24 cellular contexts compared by ENCODE assay signal in the genomic region with DNA sequence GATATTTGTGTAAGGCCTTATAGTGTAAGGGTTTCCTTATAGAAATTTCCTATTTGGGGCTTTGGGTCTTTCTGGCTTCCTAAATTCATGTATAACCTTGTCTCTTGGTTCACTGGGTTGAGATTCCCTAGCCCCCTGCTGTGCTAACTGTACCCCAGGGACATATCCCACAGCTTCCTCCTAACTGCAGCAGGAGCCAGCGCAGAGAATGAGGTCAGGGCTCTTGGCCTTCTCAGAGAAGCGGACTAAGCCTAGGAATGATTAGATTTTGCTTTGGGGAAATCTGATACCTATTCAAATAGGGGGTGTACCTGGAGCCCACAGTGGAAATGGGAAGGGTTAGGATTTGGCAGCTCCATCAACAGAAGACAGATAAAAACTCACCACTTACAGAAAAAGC.
DNase-seq lines count a peak whose midpoint lies in the region; ATAC-seq and TF ChIP-seq lines count a peak whose summit lies in the region.
"Had no signal": no experiment of that assay in that cellular context is flagged by ENCODE, and none has a peak within 500 bp of the region (broad histone marks: within the 10 kb centered on the region; RNA-seq: fewer than 3 reads in every experiment).

No MANE protein-coding gene starts in this region.

- no peaks in the 10 kb centered on the region for H3K27me3 ChIP-seq in BLaER1 treated with 17β-estradiol and CSF1 and Interleukin-3, amounts not matched to agents 10 nM and 100 nM
- H3K27me3 ChIP-seq in H9 (ENCODE audit: insufficient read depth, low read length) (no peaks in the 10 kb centered on the region), iPS-20b (ENCODE audit: insufficient read depth, low read length) (no peaks in the 10 kb centered on the region)
- H3K27me3 ChIP-seq: esophagus muscularis mucosa, gastrocnemius medialis, thyroid gland had no signal

- H4K20me1 ChIP-seq in BLaER1 treated with 17β-estradiol and CSF1 and Interleukin-3, amounts not matched to agents 10 nM and 100 nM: no peaks in the 10 kb centered on the region; a peak in 1 of 22 replicates
- no peaks in the 10 kb centered on the region for H4K20me1 ChIP-seq in H9 (ENCODE audit: control insufficient read depth, insufficient read depth, insufficient read length)

- H2BK15ac ChIP-seq in H9 (ENCODE audit: low read depth, low read length): no peak overlapping the region

- H3K79me1 ChIP-seq in H9 (ENCODE audit: insufficient read depth, low read depth, low read length, poor library complexity, severe bottlenecking): no peaks in the 10 kb centered on the region

- H3T11ph ChIP-seq in H9 (ENCODE audit: low read length): no peak overlapping the region

- DNase-seq in H9 (no peak), NCI-H69 (lab: John Stamatoyannopoulos, UW) (peak; percentile 43), NCI-H446 (lab: John Stamatoyannopoulos, UW) (no peak), NCI-H748 (lab: John Stamatoyannopoulos, UW; ENCODE audit: unreplicated experiment) (no peak)
- DNase-seq: activated B cell treated with CpG ODN at 0.5 μM for 24 hours; activated CD4-positive, alpha-beta memory T cell treated with anti-CD3 and anti-CD28 coated beads, Interleukin-2, amount 10 ng/mL, durations not matched to agents 7 days and 5 days; activated gamma-delta T cell; activated naive CD8-positive, alpha-beta T cell treated with anti-CD3 and anti-CD28 coated beads, Interleukin-2, amount 50 U/mL, for 24 hours; DND-41; effector memory CD4-positive, alpha-beta T cell; gastrocnemius medialis; hypothalamus; islet precursor cell; mammary epithelial cell; NCI-H146; SK-N-SH; stimulated activated CD4-positive, alpha-beta T cell treated with anti-CD3 and anti-CD28 coated beads, Interleukin-4, amount 100 ng/mL, for 24 hours; stimulated activated naive CD8-positive, alpha-beta T cell treated with anti-CD3 and anti-CD28 coated beads, Interleukin-15, Interleukin-2, amounts not matched to agents 100 U/mL and 50 U/mL, for 24 hours; thyroid gland had no signal

- no peak overlapping the region for H3K27ac ChIP-seq in BLaER1 treated with 17β-estradiol and CSF1 and Interleukin-3, amounts not matched to agents 10 nM and 100 nM
- H3K27ac ChIP-seq in H9 (ENCODE audit: insufficient read length, low read depth, low read length) (no peak overlapping the region), iPS-20b (ENCODE audit: low read length) (peak overlapping the region; percentile 2)
- H3K27ac ChIP-seq: esophagus muscularis mucosa, thyroid gland had no signal

- H2BK20ac ChIP-seq in H9 (ENCODE audit: low read depth, low read length, poor library complexity, severe bottlenecking): no peak overlapping the region

- H3K4me2 ChIP-seq in BLaER1 treated with 17β-estradiol and CSF1 and Interleukin-3, amounts not matched to agents 10 nM and 100 nM: peak overlapping the region; percentile 43 to 74 (median 67)
- H3K4me2 ChIP-seq in H9 (ENCODE audit: insufficient read depth, insufficient read length, low read length): no peak overlapping the region
- H3K4me2 ChIP-seq: SK-N-SH had no signal

- no peaks in the 10 kb centered on the region for H3K36me3 ChIP-seq in BLaER1 treated with 17β-estradiol and CSF1 and Interleukin-3, amounts not matched to agents 10 nM and 100 nM
- H3K36me3 ChIP-seq in iPS-20b (ENCODE audit: insufficient read depth, low read depth, low read length): no peaks in the 10 kb centered on the region
- H3K36me3 ChIP-seq: esophagus muscularis mucosa, gastrocnemius medialis, thyroid gland had no signal

- H3K79me2 ChIP-seq in H9 (ENCODE audit: insufficient read depth, low read length): no peaks in the 10 kb centered on the region

- H2BK120ac ChIP-seq in H9 (ENCODE audit: low read depth, low read length, poor library complexity, severe bottlenecking): no peak overlapping the region

- H3K18ac ChIP-seq in H9 (ENCODE audit: insufficient read length, low read depth, low read length): no peak overlapping the region

- H3K56ac ChIP-seq in H9 (ENCODE audit: insufficient read length, low read depth, low read length): no peak overlapping the region

- H2AK5ac ChIP-seq in H9 (ENCODE audit: insufficient read length, low read length): no peak overlapping the region

- H3K9me3 ChIP-seq in BLaER1 treated with 17β-estradiol and CSF1 and Interleukin-3, amounts not matched to agents 10 nM and 100 nM (replicated peaks in 1 of 11): peaks cover 0 to under 1% (median 0%) of the 10 kb centered on the region in 11 experiments; a peak in 1 of 22 replicates
- H3K9me3 ChIP-seq in H9 (ENCODE audit: control insufficient read depth, low read depth, low read length) (no peaks in the 10 kb centered on the region), iPS-20b (ENCODE audit: insufficient read depth, low read depth, low read length) (no peaks in the 10 kb centered on the region)
- H3K9me3 ChIP-seq: esophagus muscularis mucosa, gastrocnemius medialis, SK-N-SH, thyroid gland had no signal

- no CpG with 5 or more reads among the region's 2 CpGs for WGBS in H9 (ENCODE audit: extremely low coverage, insufficient read length, low lambda C conversion rate)

- no peak overlapping the region for H4K5ac ChIP-seq in H9 (ENCODE audit: insufficient read length, low read depth, low read length)

- H3K9me3 Mint-ChIP-seq in H9: no peaks in the 10 kb centered on the region; a peak in 1 of 5 replicates
- H3K9me3 Mint-ChIP-seq: activated B cell treated with CpG ODN at 0.5 μM for 24 hours; activated CD4-positive, alpha-beta memory T cell treated with anti-CD3 and anti-CD28 coated beads, Interleukin-2, amount 10 ng/mL, durations not matched to agents 7 days and 5 days; activated naive CD8-positive, alpha-beta T cell treated with anti-CD3 and anti-CD28 coated beads, Interleukin-2, amount 50 U/mL, for 24 hours had no signal

- H3K36me3 Mint-ChIP-seq in H9 (ENCODE audit: insufficient read depth in 1 of 3, low read depth in 3 of 3): peaks cover 0 to 10% (median 4%) of the 10 kb centered on the region in 3 experiments; a peak in 2 of 7 replicates

- peak overlapping the region in 2 of 3 experiments; percentile 69 to 92; a peak in 3 of 7 replicates for H3K27ac Mint-ChIP-seq in H9
- H3K27ac Mint-ChIP-seq: activated B cell treated with CpG ODN at 0.5 μM for 24 hours; activated CD4-positive, alpha-beta memory T cell treated with anti-CD3 and anti-CD28 coated beads, Interleukin-2, amount 10 ng/mL, durations not matched to agents 7 days and 5 days; activated naive CD8-positive, alpha-beta T cell treated with anti-CD3 and anti-CD28 coated beads, Interleukin-2, amount 50 U/mL, for 24 hours had no signal

- no peaks in the 10 kb centered on the region for H3K27me3 Mint-ChIP-seq in H9 (ENCODE audit: low read depth)
- H3K27me3 Mint-ChIP-seq: activated B cell treated with CpG ODN at 0.5 μM for 24 hours; activated CD4-positive, alpha-beta memory T cell treated with anti-CD3 and anti-CD28 coated beads, Interleukin-2, amount 10 ng/mL, durations not matched to agents 7 days and 5 days; activated naive CD8-positive, alpha-beta T cell treated with anti-CD3 and anti-CD28 coated beads, Interleukin-2, amount 50 U/mL, for 24 hours; brain had no signal

- H3K4me3 Mint-ChIP-seq in H9: no peak overlapping the region
- H3K4me3 Mint-ChIP-seq: activated B cell treated with CpG ODN at 0.5 μM for 24 hours; activated CD4-positive, alpha-beta memory T cell treated with anti-CD3 and anti-CD28 coated beads, Interleukin-2, amount 10 ng/mL, durations not matched to agents 7 days and 5 days; activated naive CD8-positive, alpha-beta T cell treated with anti-CD3 and anti-CD28 coated beads, Interleukin-2, amount 50 U/mL, for 24 hours; brain had no signal

- no peak overlapping the region for H3K9ac ChIP-seq in BLaER1 treated with 17β-estradiol and CSF1 and Interleukin-3, amounts not matched to agents 10 nM and 100 nM
- no peak overlapping the region for H3K9ac ChIP-seq in H9 (ENCODE audit: extremely low read depth, insufficient read length, low read length)
- H3K9ac ChIP-seq in iPS-20b (ENCODE audit: low read depth, low read length): peak overlapping the region; percentile 20; the same call in 1 of the 2 replicates
- H3K9ac ChIP-seq: SK-N-SH had no signal

- H4K8ac ChIP-seq in H9 (replicated peaks; ENCODE audit: insufficient read length, low read depth, low read length): no peak overlapping the region

- no peak overlapping the region for H2AFZ ChIP-seq in H9 (ENCODE audit: low read length)

- no peak overlapping the region for H4K91ac ChIP-seq in H9 (ENCODE audit: insufficient read length, low read depth, low read length)

- no peak overlapping the region for H3K23ac ChIP-seq in H9 (ENCODE audit: insufficient read length, low read depth, low read length)

- H2BK5ac ChIP-seq in H9 (ENCODE audit: insufficient read length, low read length): no peak overlapping the region

- no peak overlapping the region for H3K4me3 ChIP-seq in BLaER1 treated with 17β-estradiol and CSF1 and Interleukin-3, amounts not matched to agents 10 nM and 100 nM
- H3K4me3 ChIP-seq in iPS-20b (ENCODE audit: low read length): no peak overlapping the region
- H3K4me3 ChIP-seq: esophagus muscularis mucosa, gastrocnemius medialis, thyroid gland had no signal

- H3K4ac ChIP-seq in H9 (ENCODE audit: low read depth, low read length): no peak overlapping the region

- no peak overlapping the region for H2BK12ac ChIP-seq in H9 (ENCODE audit: insufficient read length, low read depth, low read length)

- peaks cover 15 to 21% (median 19%) of the 10 kb centered on the region in 10 experiments for H3K4me1 ChIP-seq in BLaER1 treated with 17β-estradiol and CSF1 and Interleukin-3, amounts not matched to agents 10 nM and 100 nM
- H3K4me1 ChIP-seq in H9 (ENCODE audit: insufficient read depth, low read length) (peaks cover 7% of the 10 kb centered on the region; the same call in 1 of the 2 replicates), iPS-20b (ENCODE audit: insufficient read depth, low read length) (peaks cover 30% of the 10 kb centered on the region)

- no peaks in the 10 kb centered on the region for H3K23me2 ChIP-seq in H9 (ENCODE audit: insufficient read length, low read depth, low read length, poor library complexity, severe bottlenecking)

- no peak overlapping the region for H3K14ac ChIP-seq in H9 (ENCODE audit: insufficient read depth, low read length)

- TF ChIP-seq CTCF in H9 (conservative IDR thresholded peaks at IDR 0.05): no peak

- no peak for ATAC-seq in GM21381 (IDR thresholded peaks at IDR 0.05; ENCODE audit: unreplicated experiment)
- ATAC-seq: activated naive CD8-positive, alpha-beta T cell treated with anti-CD3 and anti-CD28 coated beads, Interleukin-2, amount 50 U/mL, for 24 hours; stimulated activated naive CD8-positive, alpha-beta T cell treated with anti-CD3 and anti-CD28 coated beads, Interleukin-15, Interleukin-2, amounts not matched to agents 100 U/mL and 50 U/mL, for 24 hours had no signal

- H3K4me1 Mint-ChIP-seq in H9: peaks cover 43 to 50% of the 10 kb centered on the region in 2 experiments
- H3K4me1 Mint-ChIP-seq: activated B cell treated with CpG ODN at 0.5 μM for 24 hours; activated CD4-positive, alpha-beta memory T cell treated with anti-CD3 and anti-CD28 coated beads, Interleukin-2, amount 10 ng/mL, durations not matched to agents 7 days and 5 days had no signal
